22 cellular contexts compared by ENCODE assay signal in the genomic region with DNA sequence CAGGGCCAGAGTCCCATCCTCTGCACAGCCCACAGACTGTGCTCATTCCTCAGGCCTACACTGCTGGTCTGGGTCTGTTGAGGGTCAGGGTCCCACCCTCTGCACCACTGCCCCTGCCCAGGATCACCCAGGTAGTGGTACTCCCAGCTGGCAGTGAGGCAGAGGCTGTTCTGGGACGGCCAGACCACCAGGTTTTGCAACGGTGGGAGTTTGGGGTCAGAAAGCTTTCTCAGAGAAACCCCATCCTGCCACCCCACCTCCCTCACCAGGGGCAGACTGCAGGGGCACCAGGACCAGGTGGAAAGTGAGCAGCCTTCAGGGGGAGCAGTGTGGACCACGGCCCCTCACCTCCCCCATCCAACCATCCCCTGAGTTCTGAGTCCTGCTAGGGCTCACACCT.
"Had no signal": no experiment of that assay in that cellular context is flagged by ENCODE, and none has a peak within 500 bp of the region (broad histone marks: within the 10 kb centered on the region; RNA-seq: fewer than 3 reads in every experiment).

No MANE protein-coding gene starts in this region.

- H3K27ac Mint-ChIP-seq: activated CD8-positive, alpha-beta T cell treated with anti-CD3 and anti-CD28 coated beads, Interleukin-2, amount 10 ng/mL, durations not matched to agents 7 days and 5 days; activated naive CD4-positive, alpha-beta T cell treated with anti-CD3 and anti-CD28 coated beads for 36 hours; activated naive CD8-positive, alpha-beta T cell; activated T-cell treated with anti-CD3 and anti-CD28 coated beads, Interleukin-2, amount 50 U/mL, for 24 hours; activated T-helper 1 cell treated with anti-CD3 and anti-CD28 coated beads, Interleukin-12 subunit alpha, Interleukin-12 subunit beta, Interleukin-2, Interleukin-4 antibody, amounts not matched to agents 30 ng/mL and 10 ng/mL and 1 ng/mL, durations not matched to agents 14 hours and 24 hours and 36 hours; T-helper 1 cell treated with Interleukin-12 subunit alpha and Interleukin-12 subunit beta and Interleukin-4 antibody, amounts not matched to agents 30 μg/mL and 1 μg/mL, for 36 hours had no signal

- H3K27me3 Mint-ChIP-seq: activated naive CD8-positive, alpha-beta T cell; activated T-cell treated with anti-CD3 and anti-CD28 coated beads, Interleukin-2, amount 50 U/mL, for 24 hours had no signal

- H3K9me3 ChIP-seq: MG63, Peyer's patch had no signal

- H3K9me3 Mint-ChIP-seq: activated naive CD4-positive, alpha-beta T cell treated with anti-CD3 and anti-CD28 coated beads for 36 hours; activated T-cell treated with anti-CD3 and anti-CD28 coated beads, Interleukin-2, amount 50 U/mL, for 24 hours; activated T-helper 1 cell treated with anti-CD3 and anti-CD28 coated beads, Interleukin-12 subunit alpha, Interleukin-12 subunit beta, Interleukin-2, Interleukin-4 antibody, amounts not matched to agents 30 ng/mL and 10 ng/mL and 1 ng/mL, durations not matched to agents 14 hours and 24 hours and 36 hours; T-helper 1 cell treated with Interleukin-12 subunit alpha and Interleukin-12 subunit beta and Interleukin-4 antibody, amounts not matched to agents 30 μg/mL and 1 μg/mL, for 36 hours had no signal

- ATAC-seq: activated CD4-positive, CD25-positive, alpha-beta regulatory T cell treated with anti-CD3 and anti-CD28 coated beads, Interleukin-2, amount 50 U/mL, for 24 hours; activated CD8-positive, alpha-beta T cell treated with anti-CD3 and anti-CD28 coated beads, Interleukin-2, amount 10 ng/mL, durations not matched to agents 7 days and 5 days; SK-N-SH treated with all-trans-retinoic acid at 6 μM for 48 hours had no signal

- H3K36me3 ChIP-seq: MG63, Peyer's patch, SJSA1 had no signal

- H3K27me3 ChIP-seq: MG63, Peyer's patch, SJSA1 had no signal

- DNase-seq: activated CD4-positive, alpha-beta T cell treated with anti-CD3 and anti-CD28 coated beads for 48 hours; activated CD4-positive, alpha-beta T cell treated with anti-CD3 and anti-CD28 coated beads, Interleukin-2, amount 50 U/mL, for 4 hours; activated CD8-positive, alpha-beta T cell treated with anti-CD3 and anti-CD28 coated beads, Interleukin-2, amount 10 ng/mL, durations not matched to agents 7 days and 5 days; activated gamma-delta T cell; activated naive CD4-positive, alpha-beta T cell treated with anti-CD3 and anti-CD28 coated beads for 36 hours; activated T-cell treated with anti-CD3 and anti-CD28 coated beads, Interleukin-2, amount 50 U/mL, for 24 hours; central memory CD4-positive, alpha-beta T cell; MG63; NCI-H2029 treated with DMSO at 0.1 percent for 48 hours; NCI-H510A treated with DMSO at 0.1 percent for 48 hours; NK-92 treated with Interleukin-12 subunit alpha and Interleukin-12 subunit beta, amount 100 ng/mL, for 24 hours; OCI-M1; SHP77; SW 1271 had no signal

- H3K4me1 ChIP-seq: Peyer's patch had no signal

- H3K36me3 Mint-ChIP-seq: activated naive CD8-positive, alpha-beta T cell had no signal

- H3K4me3 ChIP-seq: MG63, Peyer's patch, SJSA1 had no signal

- H3K4me3 Mint-ChIP-seq: activated CD8-positive, alpha-beta T cell treated with anti-CD3 and anti-CD28 coated beads, Interleukin-2, amount 10 ng/mL, durations not matched to agents 7 days and 5 days; activated naive CD4-positive, alpha-beta T cell treated with anti-CD3 and anti-CD28 coated beads for 36 hours; activated naive CD8-positive, alpha-beta T cell; activated T-cell treated with anti-CD3 and anti-CD28 coated beads, Interleukin-2, amount 50 U/mL, for 24 hours; activated T-helper 1 cell treated with anti-CD3 and anti-CD28 coated beads, Interleukin-12 subunit alpha, Interleukin-12 subunit beta, Interleukin-2, Interleukin-4 antibody, amounts not matched to agents 30 ng/mL and 10 ng/mL and 1 ng/mL, durations not matched to agents 14 hours and 24 hours and 36 hours; T-helper 1 cell treated with Interleukin-12 subunit alpha and Interleukin-12 subunit beta and Interleukin-4 antibody, amounts not matched to agents 30 μg/mL and 1 μg/mL, for 36 hours had no signal

- H3K27ac ChIP-seq: Peyer's patch, RWPE1, SJSA1 had no signal
